Comparison of ENCODE assay signal across 19 cellular contexts in the genomic region with DNA sequence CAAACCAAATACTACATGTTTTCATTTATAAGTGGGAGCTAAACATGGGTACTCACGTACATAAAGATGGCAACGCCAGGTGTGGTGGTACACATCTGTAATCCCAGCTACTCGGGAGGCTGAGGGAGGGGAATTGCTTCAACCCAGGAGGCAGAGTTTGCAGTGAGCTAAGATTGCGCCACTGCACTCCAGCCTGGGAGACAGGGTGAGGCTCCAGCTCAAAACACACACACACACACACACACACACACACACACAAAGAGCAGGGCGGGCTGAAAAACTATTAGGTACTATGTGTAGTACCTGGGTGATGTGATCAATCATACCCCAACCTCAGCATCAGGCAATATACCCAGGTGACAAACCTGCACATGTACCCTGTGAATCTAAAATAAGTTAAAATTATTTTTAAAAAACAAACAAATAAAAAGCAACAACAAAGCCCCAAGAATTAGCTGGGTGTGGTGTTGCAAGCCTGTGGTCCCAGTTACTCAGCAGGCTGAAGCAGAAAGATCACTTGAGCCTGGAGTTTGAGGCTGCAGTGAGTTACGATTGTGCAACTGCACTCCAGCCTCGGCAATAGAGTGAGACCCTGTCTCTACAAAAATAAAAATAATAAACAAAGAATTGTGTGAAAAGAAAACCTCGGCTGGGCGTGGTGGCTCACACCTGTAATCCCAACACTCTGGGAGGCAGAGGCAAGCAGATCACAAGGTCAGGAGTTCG. TPM values are rescaled to one million over a fixed set of nuclear protein-coding genes. Genes with fewer than 3 reads are reported as not detected.
DNase-seq lines count a peak whose midpoint lies in the region; ATAC-seq and TF ChIP-seq lines count a peak whose summit lies in the region.
"Had no signal": no experiment of that assay in that cellular context is flagged by ENCODE, and none has a peak within 500 bp of the region (broad histone marks: within the 10 kb centered on the region; RNA-seq: fewer than 3 reads in every experiment).

No MANE protein-coding gene starts in this region.

- H3K4me1 ChIP-seq in left lung, result peaks cover 26 to 87% of the 10 kb centered on the region in 2 donors
- H3K4me1 ChIP-seq: Caco-2 had no signal

- no peak for TF ChIP-seq CTCF in AG10803 (conservative IDR thresholded peaks at IDR 0.05; ENCODE audit: low read length)
- TF ChIP-seq CTCF in NB4 (IDR thresholded peaks at IDR 0.05; ENCODE audit: low read depth, low read length), result no peak
- TF ChIP-seq CTCF in brain microvascular endothelial cell (IDR thresholded peaks at IDR 0.05; ENCODE audit: low read depth, low read length, missing control alignments), result no peak
- no peak for TF ChIP-seq CTCF in left lung (IDR thresholded peaks at IDR 0.05)

- DNase-seq in AG10803 (ENCODE audit: low read depth), result peak; percentile 92
- DNase-seq in NB4 (ENCODE audit: low read depth), result peak; percentile 92
- DNase-seq in brain microvascular endothelial cell, result peak; percentile 50
- DNase-seq in left lung, result no peak
- no peak for DNase-seq in OCI-M2 (lab: John Stamatoyannopoulos, UW; ENCODE audit: unreplicated experiment)
- DNase-seq in activated naive CD4-positive, alpha-beta T cell treated with Interleukin-2 at 50 U/mL for 16 hours, result no peak
- no peak for DNase-seq in NCI-H226
- DNase-seq: activated CD8-positive, alpha-beta T cell treated with anti-CD3 and anti-CD28 coated beads for 36 hours; Caco-2; dermis blood vessel endothelial cell; MM.1S; NCI-H2171; nephron progenitor cell; SK-N-SH; stimulated activated CD8-positive, alpha-beta memory T cell treated with anti-CD3 and anti-CD28 coated beads, Interleukin-4, amount 100 ng/mL, for 48 hours; thyroid gland had no signal

- H3K27ac ChIP-seq in brain microvascular endothelial cell (peak overlapping the region; percentile 44), left lung (peak overlapping the region; percentile 10 to 35)
- H3K27ac ChIP-seq: right atrium auricular region, thyroid gland had no signal

- H3K36me3 ChIP-seq in brain microvascular endothelial cell (replicated peaks) (peaks cover 66% of the 10 kb centered on the region), left lung (peaks cover 0 to 98% of the 10 kb centered on the region in 2 donors)

- H3K27me3 ChIP-seq in brain microvascular endothelial cell (replicated peaks) (no peaks in the 10 kb centered on the region), left lung (no peaks in the 10 kb centered on the region)
- H3K27me3 ChIP-seq: esophagus muscularis mucosa, right atrium auricular region, thyroid gland had no signal

- intact Hi-C loops in left lung (cut with DNase I), result no loop called here

- H3K4me3 ChIP-seq in AG10803 (ENCODE audit: low read length) (no peak overlapping the region), NB4 (ENCODE audit: low read depth, low read length) (no peak overlapping the region), brain microvascular endothelial cell (ENCODE audit: low read depth, low read length) (no peak overlapping the region), left lung (no peak overlapping the region)
- H3K4me3 ChIP-seq: esophagus muscularis mucosa, right atrium auricular region, thyroid gland had no signal

- no peaks in the 10 kb centered on the region for H3K9me3 ChIP-seq in left lung
- H3K9me3 ChIP-seq: Caco-2, esophagus muscularis mucosa, right atrium auricular region, SK-N-SH, thyroid gland had no signal

- in situ Hi-C loops in brain microvascular endothelial cell (cut with HindIII; ENCODE audit: low pct_ligation_motif_present, low sequenced_read_pairs), result no loop called here

- ATAC-seq in left lung (peak; percentile 34), GM18909 (IDR thresholded peaks at IDR 0.05; ENCODE audit: poor library complexity, unreplicated experiment) (no peak)
- ATAC-seq: activated CD8-positive, alpha-beta T cell treated with anti-CD3 and anti-CD28 coated beads for 36 hours had no signal

- TF ChIP-seq POLR2A in NB4 (IDR thresholded peaks at IDR 0.05; ENCODE audit: extremely low read depth, insufficient read length), result no peak

RNA-seq across cellular contexts. Expression of a gene that starts 11.9 kb away (rescaled TPM):
- total RNA-seq in left lung, result 10 to 100 TPM; 28.1 to 28.4 TPM

RNA-seq across cellular contexts. Expression of a gene that starts 35.8 kb away (rescaled TPM):
- total RNA-seq in left lung, result 1 to 10 TPM; 2.1 to 3.4 TPM

RNA-seq across cellular contexts. Expression of a gene that starts 51.4 kb away (rescaled TPM):
- 1,000 to 10,000 TPM; 2,607 to 3,206 TPM for total RNA-seq in left lung

Comparison
In these comparisons a context has a peak if more than half of its experiments do, and no peak if none do; other contexts are left out.
1. DNase-seq: peak in AG10803 (single experiment), NB4 (single experiment) and brain microvascular endothelial cell (single experiment); none in left lung (0 of 2), OCI-M2 (single experiment), activated naive CD4-positive, alpha-beta T cell treated with Interleukin-2 at 50 U/mL for 16 hours (single experiment) and NCI-H226 (single experiment).